Comparison of ENCODE assay signal across 1 cellular context in the genomic region with DNA sequence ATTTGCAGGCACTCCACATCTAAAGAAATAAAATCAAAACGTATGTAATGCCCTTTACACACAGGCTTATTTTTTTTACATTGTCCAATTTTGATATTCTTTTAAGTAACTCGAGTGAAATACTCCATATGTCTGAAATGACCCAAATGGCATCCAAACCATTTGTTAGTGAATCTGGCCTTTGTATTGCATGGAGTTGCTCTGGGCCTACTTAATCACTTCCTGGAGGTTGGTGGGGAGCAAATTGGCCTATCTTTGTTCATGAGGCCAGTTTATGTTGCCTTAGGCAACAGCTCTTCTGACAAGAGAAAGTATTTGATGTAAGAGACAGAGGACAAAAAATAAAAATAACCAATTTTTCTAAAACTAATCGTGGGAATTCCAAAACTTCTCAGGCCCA.
TF ChIP-seq lines count a peak whose summit lies in the region.

No MANE protein-coding gene starts in this region.

TF ChIP-seq in IMR-90, 13 proteins besides CTCF, POLR2A, EP300 and RAD21 (continued from another document):
- TF ChIP-seq MAFK (IDR thresholded peaks at IDR 0.05; ENCODE audit: low read depth, low read length), result no peak
